In the genomic region with DNA sequence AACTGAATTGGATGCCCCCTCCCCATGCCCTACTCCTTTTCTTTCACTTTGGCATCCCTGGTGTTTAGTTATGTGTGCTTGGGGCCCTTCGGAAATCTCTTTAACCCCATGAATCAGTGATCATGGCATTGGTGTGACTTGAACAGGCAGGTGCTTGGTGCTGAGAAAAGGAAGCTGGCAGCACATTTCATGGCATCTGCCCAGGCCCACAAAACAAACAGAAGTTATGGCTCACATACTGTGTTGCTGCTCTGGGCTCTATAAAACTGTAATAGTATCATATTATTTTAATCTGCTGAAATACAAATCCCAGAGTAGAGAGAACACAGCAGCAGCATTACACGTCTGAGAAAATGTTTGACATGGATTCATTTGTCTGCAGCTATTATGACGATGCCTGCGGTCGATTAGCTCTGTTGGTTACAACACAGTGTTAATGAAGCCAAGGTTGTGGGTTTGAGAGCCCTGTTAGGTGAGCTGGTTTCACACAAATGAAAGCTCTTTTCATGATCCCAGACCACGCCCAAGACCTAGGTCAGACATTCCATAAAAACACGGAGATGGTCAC, we compare ENCODE assay signal across 27 cellular contexts.
DNase-seq lines count a peak whose midpoint lies in the region; ATAC-seq and TF ChIP-seq lines count a peak whose summit lies in the region.
"Had no signal": no experiment of that assay in that cellular context is flagged by ENCODE, and none has a peak within 500 bp of the region (broad histone marks: within the 10 kb centered on the region; RNA-seq: fewer than 3 reads in every experiment).

No MANE protein-coding gene starts in this region.

- H2BK12ac ChIP-seq in mesenchymal stem cell (ENCODE audit: low read length in 2 of 2): no peak overlapping the region

- TF ChIP-seq CTCF in omental fat pad (IDR thresholded peaks at IDR 0.05): no peak

- peak overlapping the region; percentile 63 for H2AK5ac ChIP-seq in mesenchymal stem cell (ENCODE audit: low read length, severe bottlenecking)

- 92% methylated on average over 7 of the region's 7 CpGs for WGBS in mesenchymal stem cell

- H3K4me2 ChIP-seq in mesenchymal stem cell (ENCODE audit: low read length, poor library complexity, severe bottlenecking): no peak overlapping the region

- H3K9me3 ChIP-seq in mesenchymal stem cell (ENCODE audit: control insufficient read depth, low read length): no peaks in the 10 kb centered on the region
- H3K9me3 ChIP-seq: adrenal gland, thoracic aorta had no signal

- peaks cover 5% of the 10 kb centered on the region for H3K4me1 ChIP-seq in mesenchymal stem cell (ENCODE audit: control insufficient read depth, insufficient read depth, low read depth, low read length)
- H3K4me1 ChIP-seq: adrenal gland had no signal

- no peak overlapping the region for H2BK120ac ChIP-seq in mesenchymal stem cell (ENCODE audit: low read depth, low read length)

- H3K4me3 ChIP-seq in mesenchymal stem cell (ENCODE audit: insufficient read depth in 1 of 2, low read depth in 1 of 2, low read length in 2 of 2): no peak overlapping the region
- H3K4me3 ChIP-seq: adrenal gland, K562, thoracic aorta had no signal

- H3K27ac ChIP-seq in mesenchymal stem cell (ENCODE audit: low read length, poor library complexity, severe bottlenecking): peak overlapping the region; percentile 24
- H3K27ac ChIP-seq: 22Rv1, adrenal gland, thoracic aorta had no signal

- no peak overlapping the region for H2AFZ ChIP-seq in mesenchymal stem cell (ENCODE audit: low read depth, low read length)

- H4K8ac ChIP-seq in mesenchymal stem cell (ENCODE audit: low read length): no peak overlapping the region

- H3K14ac ChIP-seq in mesenchymal stem cell (ENCODE audit: low read length in 2 of 2): no peak overlapping the region

- no peaks in the 10 kb centered on the region for H3K36me3 ChIP-seq in mesenchymal stem cell (ENCODE audit: control insufficient read depth in 1 of 2, insufficient read depth in 2 of 2, low read depth in 1 of 2, low read length in 2 of 2)
- H3K36me3 ChIP-seq: adrenal gland, thoracic aorta had no signal

- DNase-seq in NCI-H1694 treated with DMSO at 0.1 percent for 48 hours (lab: John Stamatoyannopoulos, UW) (peak; percentile 15), NCI-H1694 (lab: John Stamatoyannopoulos, UW) (no peak), amniotic epithelial cell (ENCODE audit: low read depth) (peak; percentile 68), mesenchymal stem cell (no peak), NCI-H128 (lab: John Stamatoyannopoulos, UW; ENCODE audit: unreplicated experiment) (no peak), omental fat pad (ENCODE audit: low spot score) (no peak)
- DNase-seq in stimulated activated CD4-positive, alpha-beta T cell treated with anti-CD3 and anti-CD28 coated beads, Interleukin-4, amount 100 ng/mL, for 24 hours: no peak
- DNase-seq: activated CD4-positive, alpha-beta T cell treated with anti-CD3 and anti-CD28 coated beads for 48 hours; activated naive CD4-positive, alpha-beta T cell; activated T-cell treated with anti-CD3 and anti-CD28 coated beads, Interleukin-2, amount 50 U/mL, for 24 hours; adrenal gland; AML-193; CD8-positive, alpha-beta memory T cell; DMS153; endodermal cell; glutamatergic neuron; naive thymus-derived CD4-positive, alpha-beta T cell; NCI-H226; NCI-H774; nucleus accumbens; stimulated activated CD4-positive, alpha-beta T cell treated with anti-CD3 and anti-CD28 coated beads, Interleukin-12 subunit alpha, Interleukin-12 subunit beta, amount 100 ng/mL, for 4 hours; stimulated activated naive CD4-positive, alpha-beta T cell treated with Interleukin-2 at 50 U/mL for 16 hours; T-helper 2 cell had no signal

- H2BK15ac ChIP-seq in mesenchymal stem cell (ENCODE audit: low read depth, poor library complexity, severe bottlenecking): no peak overlapping the region

- H3K18ac ChIP-seq in mesenchymal stem cell (ENCODE audit: low read depth in 1 of 2, low read length in 2 of 2): no peak overlapping the region

- no peak for ATAC-seq in HG02840 (IDR thresholded peaks at IDR 0.05; ENCODE audit: low FRiP score, unreplicated experiment)
- ATAC-seq in omental fat pad (ENCODE audit: low FRiP score): no peak
- ATAC-seq: K562; naive thymus-derived CD4-positive, alpha-beta T cell had no signal

- H3K27me3 ChIP-seq in mesenchymal stem cell (ENCODE audit: control insufficient read depth in 1 of 2, insufficient read depth in 1 of 2, low read length in 2 of 2): no peaks in the 10 kb centered on the region
- H3K27me3 ChIP-seq: adrenal gland had no signal

- H3K23ac ChIP-seq in mesenchymal stem cell (ENCODE audit: low read length in 2 of 2): no peak overlapping the region

- H4K91ac ChIP-seq in mesenchymal stem cell (ENCODE audit: low read length): no peak overlapping the region

- H3K9ac ChIP-seq in mesenchymal stem cell (ENCODE audit: low read length): no peak overlapping the region

- H2BK5ac ChIP-seq in mesenchymal stem cell (ENCODE audit: low read depth, low read length, poor library complexity, severe bottlenecking): no peak overlapping the region

- no peaks in the 10 kb centered on the region for H3K79me1 ChIP-seq in mesenchymal stem cell (replicated peaks; ENCODE audit: low read length, poor library complexity, severe bottlenecking)

- no peak overlapping the region for H3K4ac ChIP-seq in mesenchymal stem cell (ENCODE audit: low read depth in 1 of 2, low read length in 2 of 2)

Comparison
In these comparisons a context has a peak if more than half of its experiments do, and no peak if none do; other contexts are left out.
1. DNase-seq: peak in NCI-H1694 treated with DMSO at 0.1 percent for 48 hours (single experiment) and amniotic epithelial cell (single experiment); none in NCI-H1694 (single experiment), mesenchymal stem cell (single experiment), stimulated activated CD4-positive, alpha-beta T cell treated with anti-CD3 and anti-CD28 coated beads, Interleukin-4, amount 100 ng/mL, for 24 hours (single experiment), NCI-H128 (single experiment) and omental fat pad (single experiment).